In genomic region chr11:64627371-64627770, GRCh38 we compare ENCODE assay signal across 2 cellular contexts.
TF ChIP-seq lines count a peak whose summit lies in the region.

No MANE protein-coding gene starts in this region.

TF ChIP-seq in IMR-90, 13 proteins besides CTCF, POLR2A, EP300 and RAD21:
- TF ChIP-seq USF2 (IDR thresholded peaks at IDR 0.05; ENCODE audit: low read depth, low read length) (no peak), BHLHE40 (IDR thresholded peaks at IDR 0.05; ENCODE audit: low read depth, low read length) (no peak), RCOR1 (IDR thresholded peaks at IDR 0.05; ENCODE audit: insufficient replicate concordance, low read length) (no peak)

TF ChIP-seq in SK-N-SH, 30 proteins besides CTCF, POLR2A, EP300 and RAD21 (continued from another document):
- TF ChIP-seq RCOR1 (IDR thresholded peaks at IDR 0.05; ENCODE audit: low read length) (no peak), YY1 (IDR thresholded peaks at IDR 0.05; ENCODE audit: low read depth) (no peak), POLR2AphosphoS5 (IDR thresholded peaks at IDR 0.05; ENCODE audit: low read depth, low read length) (no peak), TCF12 (IDR thresholded peaks at IDR 0.05) (no peak), MAX (IDR thresholded peaks at IDR 0.05; ENCODE audit: low read depth) (no peak), CHD2 (IDR thresholded peaks at IDR 0.05; ENCODE audit: low read length, partially characterized antibody) (no peak)
TF ChIP-seq in SK-N-SH: peak in this region for 0.
